1 cellular context compared by ENCODE assay signal in genomic region chr7:19110026-19110777, GRCh38.
TF ChIP-seq lines count a peak whose summit lies in the region.

No MANE protein-coding gene starts in this region.

TF ChIP-seq in WTC11, 78 proteins besides CTCF, POLR2A, EP300 and RAD21 (continued from another document):
- TF ChIP-seq, protein P1, sequence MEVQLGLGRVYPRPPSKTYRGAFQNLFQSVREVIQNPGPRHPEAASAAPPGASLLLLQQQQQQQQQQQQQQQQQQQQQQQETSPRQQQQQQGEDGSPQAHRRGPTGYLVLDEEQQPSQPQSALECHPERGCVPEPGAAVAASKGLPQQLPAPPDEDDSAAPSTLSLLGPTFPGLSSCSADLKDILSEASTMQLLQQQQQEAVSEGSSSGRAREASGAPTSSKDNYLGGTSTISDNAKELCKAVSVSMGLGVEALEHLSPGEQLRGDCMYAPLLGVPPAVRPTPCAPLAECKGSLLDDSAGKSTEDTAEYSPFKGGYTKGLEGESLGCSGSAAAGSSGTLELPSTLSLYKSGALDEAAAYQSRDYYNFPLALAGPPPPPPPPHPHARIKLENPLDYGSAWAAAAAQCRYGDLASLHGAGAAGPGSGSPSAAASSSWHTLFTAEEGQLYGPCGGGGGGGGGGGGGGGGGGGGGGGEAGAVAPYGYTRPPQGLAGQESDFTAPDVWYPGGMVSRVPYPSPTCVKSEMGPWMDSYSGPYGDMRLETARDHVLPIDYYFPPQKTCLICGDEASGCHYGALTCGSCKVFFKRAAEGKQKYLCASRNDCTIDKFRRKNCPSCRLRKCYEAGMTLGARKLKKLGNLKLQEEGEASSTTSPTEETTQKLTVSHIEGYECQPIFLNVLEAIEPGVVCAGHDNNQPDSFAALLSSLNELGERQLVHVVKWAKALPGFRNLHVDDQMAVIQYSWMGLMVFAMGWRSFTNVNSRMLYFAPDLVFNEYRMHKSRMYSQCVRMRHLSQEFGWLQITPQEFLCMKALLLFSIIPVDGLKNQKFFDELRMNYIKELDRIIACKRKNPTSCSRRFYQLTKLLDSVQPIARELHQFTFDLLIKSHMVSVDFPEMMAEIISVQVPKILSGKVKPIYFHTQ (CRISPR knock-in tag; IDR thresholded peaks at IDR 0.05) = no peak
- TF ChIP-seq SP1 (CRISPR knock-in tag; conservative IDR thresholded peaks at IDR 0.05) = no peak
TF ChIP-seq in WTC11: peak in this region for 0.
